In the genomic region with DNA sequence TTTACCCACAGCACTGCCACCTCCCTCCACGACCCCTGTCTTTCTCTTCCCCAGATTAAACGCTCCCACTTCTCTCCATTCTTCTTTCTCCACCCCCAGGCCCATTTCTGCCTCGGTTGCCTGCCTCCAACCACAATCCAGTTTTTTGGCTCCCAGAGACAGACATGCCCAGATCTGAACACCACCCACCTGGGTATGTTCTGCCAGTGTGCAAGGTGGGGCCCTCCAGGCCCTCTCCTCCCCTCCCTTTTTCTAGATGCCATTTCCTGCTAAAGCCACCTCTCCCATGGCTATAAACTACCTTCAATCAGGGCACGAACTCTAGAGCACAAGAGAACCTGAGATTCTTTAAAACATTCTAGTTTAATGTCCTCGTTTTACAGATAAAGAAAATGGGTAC, we compare ENCODE assay signal across 1 cellular context.
TF ChIP-seq lines count a peak whose summit lies in the region.

No MANE protein-coding gene starts in this region.

TF ChIP-seq in GM12878, 131 proteins besides CTCF, POLR2A, EP300 and RAD21:
- no peak for TF ChIP-seq IRF4 (IDR thresholded peaks at IDR 0.05; ENCODE audit: low read depth, low read length)
